23 cellular contexts compared by ENCODE assay signal in the genomic region with DNA sequence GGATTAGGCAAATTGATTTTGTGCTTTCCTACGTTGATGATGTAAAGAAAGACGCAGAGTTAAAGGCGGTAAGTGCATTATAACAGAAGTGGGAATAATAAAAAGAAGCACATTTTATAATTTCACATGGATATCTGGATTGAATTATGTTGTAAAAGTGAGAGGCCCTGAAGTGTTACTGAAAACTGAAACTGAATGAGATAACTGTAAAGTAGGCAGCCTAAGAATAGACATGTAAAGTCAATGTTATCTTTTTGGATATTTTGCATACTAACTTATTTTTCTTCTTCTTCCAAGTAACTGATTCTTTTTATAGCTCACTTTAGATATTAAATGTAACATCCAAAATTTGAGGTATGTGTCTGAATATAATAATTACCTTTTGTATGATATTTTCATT. TPM values are rescaled to one million over a fixed set of nuclear protein-coding genes. Genes with fewer than 3 reads are reported as not detected.
"Had no signal": no experiment of that assay in that cellular context is flagged by ENCODE, and none has a peak within 500 bp of the region (broad histone marks: within the 10 kb centered on the region; RNA-seq: fewer than 3 reads in every experiment).

No MANE protein-coding gene starts in this region.

- H3K36me3 ChIP-seq: lower lobe of right lung, neural progenitor cell, suprapubic skin, tibial nerve had no signal

- H2AFZ ChIP-seq: neural progenitor cell, parathyroid adenoma had no signal

- H3K4me2 ChIP-seq: neural progenitor cell had no signal

- H3K27me3 ChIP-seq: neural progenitor cell, sigmoid colon, suprapubic skin, tibial nerve had no signal

- H3K4me3 ChIP-seq: lower lobe of right lung, neural progenitor cell, psoas muscle, sigmoid colon, suprapubic skin, tibial nerve had no signal

- H3K9ac ChIP-seq: neural progenitor cell, parathyroid adenoma had no signal

- H3K79me2 ChIP-seq: parathyroid adenoma had no signal

- H3K9me3 ChIP-seq: lower lobe of right lung, psoas muscle, sigmoid colon, suprapubic skin, tibial nerve had no signal

- H3K27ac ChIP-seq: lower lobe of right lung, neural progenitor cell, parathyroid adenoma, psoas muscle, sigmoid colon, suprapubic skin, tibial nerve had no signal

- DNase-seq: activated B cell treated with CpG ODN at 0.5 μM for 24 hours; activated CD4-positive, alpha-beta T cell treated with anti-CD3 and anti-CD28 coated beads, Interleukin-2, amount 50 U/mL, for 1 hour; activated CD8-positive, alpha-beta T cell treated with anti-CD3 and anti-CD28 coated beads for 36 hours; activated naive CD8-positive, alpha-beta T cell treated with anti-CD3 and anti-CD28 coated beads, Interleukin-2, amount 50 U/mL, for 24 hours; activated T-cell treated with anti-CD3 and anti-CD28 coated beads, Interleukin-2, amount 50 U/mL, for 48 hours; amygdala; central memory CD4-positive, alpha-beta T cell; head of caudate nucleus; hippocampal formation; kidney; lower lobe of right lung; mesenchymal stem cell; natural killer cell; occipital lobe; psoas muscle; sigmoid colon; small intestine; stimulated activated naive B cell treated with anti-CD40 and anti-IgM and Interleukin-4, amounts not matched to agents 10 μg/mL and 1 μg/mL and 100 μg/mL, for 72 hours had no signal

- ATAC-seq: activated CD8-positive, alpha-beta T cell treated with anti-CD3 and anti-CD28 coated beads for 36 hours; activated naive CD8-positive, alpha-beta T cell treated with anti-CD3 and anti-CD28 coated beads, Interleukin-2, amount 50 U/mL, for 24 hours; lower lobe of right lung; natural killer cell; psoas muscle; stimulated activated naive B cell treated with anti-CD40 and anti-IgM and Interleukin-4, amounts not matched to agents 10 μg/mL and 1 μg/mL and 100 μg/mL, for 72 hours had no signal

- H3K4me1 ChIP-seq: lower lobe of right lung, neural progenitor cell, parathyroid adenoma, psoas muscle, sigmoid colon, suprapubic skin, tibial nerve had no signal

RNA-seq across cellular contexts. Expression of gene ANO5, which starts 28.3 kb away (rescaled TPM):
- total RNA-seq: activated B cell treated with CpG ODN at 0.5 μM for 24 hours; activated CD8-positive, alpha-beta T cell treated with anti-CD3 and anti-CD28 coated beads for 36 hours; activated T-helper 2 cell treated with anti-CD3 and anti-CD28 coated beads, Interferon-gamma antibody, Interleukin-2, Interleukin-4, amounts not matched to agents 10 μg/mL and 5 μg/mL and 100 μg/mL, durations not matched to agents 14 hours and 24 hours and 36 hours had no signal
